ENCODE assay signal across 12 cellular contexts in the genomic region with DNA sequence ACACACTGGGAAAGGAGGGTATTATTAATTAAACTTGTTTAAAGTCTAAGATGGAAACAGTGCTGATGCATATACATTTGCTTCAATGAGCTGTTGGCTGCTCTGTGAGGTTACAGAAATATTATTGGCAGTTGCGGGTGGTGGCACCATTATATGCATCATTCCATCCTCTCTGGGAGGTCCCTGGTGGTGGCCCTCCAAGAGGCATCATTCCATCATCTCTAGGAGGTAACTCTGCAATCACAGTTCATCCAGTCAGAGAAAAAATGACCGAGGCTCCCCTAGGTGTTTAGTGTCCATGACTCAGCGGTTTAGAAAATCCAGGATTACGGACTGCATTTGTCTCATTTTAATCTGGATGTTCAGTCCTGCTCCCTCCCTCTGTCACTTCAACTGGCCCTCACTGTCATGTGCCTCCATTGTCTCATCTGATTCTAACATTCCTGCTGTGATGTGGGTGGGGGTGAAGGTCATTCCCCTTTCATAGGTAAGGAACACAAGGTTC. TPM values are rescaled to one million over a fixed set of nuclear protein-coding genes. Genes with fewer than 3 reads are reported as not detected.
DNase-seq lines count a peak whose midpoint lies in the region; ATAC-seq and TF ChIP-seq lines count a peak whose summit lies in the region.
"Had no signal": no experiment of that assay in that cellular context is flagged by ENCODE, and none has a peak within 500 bp of the region (broad histone marks: within the 10 kb centered on the region; RNA-seq: fewer than 3 reads in every experiment).

No MANE protein-coding gene starts in this region.

- TF ChIP-seq CTCF in activated B cell treated with CpG ODN at 0.5 μM for 24 hours (IDR thresholded peaks at IDR 0.05) (no peak), osteocyte (IDR thresholded peaks at IDR 0.05) (no peak)
- TF ChIP-seq CTCF in activated CD8-positive, alpha-beta T cell treated with anti-CD3 and anti-CD28 coated beads for 36 hours (IDR thresholded peaks at IDR 0.05), result no peak

- H3K9me3 Mint-ChIP-seq in activated B cell treated with CpG ODN at 0.5 μM for 24 hours (no peaks in the 10 kb centered on the region), osteocyte (ENCODE audit: unreplicated experiment) (peaks cover 9% of the 10 kb centered on the region)
- peaks cover 1% of the 10 kb centered on the region for H3K9me3 Mint-ChIP-seq in activated CD8-positive, alpha-beta T cell treated with anti-CD3 and anti-CD28 coated beads for 36 hours

- H3K27me3 Mint-ChIP-seq in activated B cell treated with CpG ODN at 0.5 μM for 24 hours, result no peaks in the 10 kb centered on the region
- H3K27me3 Mint-ChIP-seq in osteocyte (ENCODE audit: unreplicated experiment), result no peaks in the 10 kb centered on the region
- H3K27me3 Mint-ChIP-seq in activated CD8-positive, alpha-beta T cell treated with anti-CD3 and anti-CD28 coated beads for 36 hours, result no peaks in the 10 kb centered on the region
- H3K27me3 Mint-ChIP-seq: CD4-positive, CD25-positive, alpha-beta regulatory T cell had no signal

- CTCF ChIA-PET in activated B cell treated with CpG ODN at 0.5 μM for 24 hours (lab: Charles Lee), result no interaction called here
- CTCF ChIA-PET in activated CD8-positive, alpha-beta T cell treated with anti-CD3 and anti-CD28 coated beads for 36 hours (lab: Charles Lee), result no interaction called here

- peak; percentile 13 for DNase-seq in NCI-H82 (lab: John Stamatoyannopoulos, UW)
- no peak for DNase-seq in NCI-H82 treated with DMSO at 0.1 percent for 48 hours (lab: John Stamatoyannopoulos, UW; ENCODE audit: unreplicated experiment)
- DNase-seq in activated B cell treated with CpG ODN at 0.5 μM for 24 hours, result no peak
- peak; percentile 27 for DNase-seq in osteocyte (ENCODE audit: extremely low spot score, unreplicated experiment)
- no peak for DNase-seq in NCI-H1436 (lab: John Stamatoyannopoulos, UW)
- DNase-seq in activated CD8-positive, alpha-beta T cell treated with anti-CD3 and anti-CD28 coated beads for 36 hours, result no peak
- DNase-seq in OCI-M1 (lab: John Stamatoyannopoulos, UW), result no peak
- DNase-seq: AML-193; CD4-positive, CD25-positive, alpha-beta regulatory T cell; KG1 had no signal

- ATAC-seq in activated B cell treated with CpG ODN at 0.5 μM for 24 hours (ENCODE audit: low read depth), result no peak
- no peak for ATAC-seq in GM21360 (IDR thresholded peaks at IDR 0.05; ENCODE audit: unreplicated experiment)
- ATAC-seq in activated CD8-positive, alpha-beta T cell treated with anti-CD3 and anti-CD28 coated beads for 36 hours, result no peak
- ATAC-seq: HCT116 had no signal

- intact Hi-C loops in activated B cell treated with CpG ODN at 0.5 μM for 24 hours (cut with micrococcal nuclease), result no loop called here
- intact Hi-C loops in activated CD8-positive, alpha-beta T cell treated with anti-CD3 and anti-CD28 coated beads for 36 hours (cut with micrococcal nuclease), result no loop called here

- H3K36me3 Mint-ChIP-seq in activated B cell treated with CpG ODN at 0.5 μM for 24 hours (ENCODE audit: low read depth) (peaks cover 89% of the 10 kb centered on the region), osteocyte (ENCODE audit: unreplicated experiment) (no peaks in the 10 kb centered on the region)
- peaks cover 6% of the 10 kb centered on the region for H3K36me3 Mint-ChIP-seq in activated CD8-positive, alpha-beta T cell treated with anti-CD3 and anti-CD28 coated beads for 36 hours (ENCODE audit: low read depth)

- H3K4me1 Mint-ChIP-seq in activated B cell treated with CpG ODN at 0.5 μM for 24 hours, result peaks cover 81% of the 10 kb centered on the region
- H3K4me1 Mint-ChIP-seq in osteocyte (ENCODE audit: unreplicated experiment), result peaks cover 26% of the 10 kb centered on the region
- peaks cover 7% of the 10 kb centered on the region for H3K4me1 Mint-ChIP-seq in activated CD8-positive, alpha-beta T cell treated with anti-CD3 and anti-CD28 coated beads for 36 hours (ENCODE audit: low read depth)

- POLR2A ChIA-PET in activated B cell treated with CpG ODN at 0.5 μM for 24 hours (lab: Charles Lee), result no interaction called here
- POLR2A ChIA-PET in activated CD8-positive, alpha-beta T cell treated with anti-CD3 and anti-CD28 coated beads for 36 hours (lab: Charles Lee), result no interaction called here

- H3K27ac Mint-ChIP-seq in activated B cell treated with CpG ODN at 0.5 μM for 24 hours, result peak overlapping the region; percentile 37
- H3K27ac Mint-ChIP-seq in osteocyte (ENCODE audit: unreplicated experiment), result no peak overlapping the region
- H3K27ac Mint-ChIP-seq in activated CD8-positive, alpha-beta T cell treated with anti-CD3 and anti-CD28 coated beads for 36 hours, result no peak overlapping the region
- H3K27ac Mint-ChIP-seq: CD4-positive, CD25-positive, alpha-beta regulatory T cell had no signal

- H3K4me3 Mint-ChIP-seq in activated B cell treated with CpG ODN at 0.5 μM for 24 hours (no peak overlapping the region), osteocyte (ENCODE audit: unreplicated experiment) (no peak overlapping the region)
- H3K4me3 Mint-ChIP-seq in activated CD8-positive, alpha-beta T cell treated with anti-CD3 and anti-CD28 coated beads for 36 hours, result no peak overlapping the region
- H3K4me3 Mint-ChIP-seq: CD4-positive, CD25-positive, alpha-beta regulatory T cell had no signal

RNA-seq across cellular contexts. Expression of a gene that starts 15.4 kb away (rescaled TPM):
- total RNA-seq in activated B cell treated with CpG ODN at 0.5 μM for 24 hours (228 and 271 TPM in 2 replicates), osteocyte (239 and 248 TPM in 2 replicates)
- total RNA-seq in activated CD8-positive, alpha-beta T cell treated with anti-CD3 and anti-CD28 coated beads for 36 hours, result 1 to 10 TPM; 3.1 to 3.5 TPM

Comparison
In these comparisons a context has a peak if more than half of its experiments do, and no peak if none do; other contexts are left out.
1. DNase-seq: peak in NCI-H82 (single experiment) and osteocyte (single experiment); none in NCI-H82 treated with DMSO at 0.1 percent for 48 hours (single experiment), activated B cell treated with CpG ODN at 0.5 μM for 24 hours (single experiment), NCI-H1436 (single experiment), activated CD8-positive, alpha-beta T cell treated with anti-CD3 and anti-CD28 coated beads for 36 hours (single experiment) and OCI-M1 (single experiment).
2. RNA of a gene that starts 15.4 kb away (total RNA-seq): 228 to 271 TPM in activated B cell treated with CpG ODN at 0.5 μM for 24 hours and 239 to 248 TPM in osteocyte; 3.1 to 3.5 TPM in activated CD8-positive, alpha-beta T cell treated with anti-CD3 and anti-CD28 coated beads for 36 hours; every median in the first group is over 10 times any median in the second.